24 cellular contexts compared by ENCODE assay signal in genomic region chr6:25456656-25457055, GRCh38.
"Had no signal": no experiment of that assay in that cellular context is flagged by ENCODE, and none has a peak within 500 bp of the region (broad histone marks: within the 10 kb centered on the region; RNA-seq: fewer than 3 reads in every experiment).

No MANE protein-coding gene starts in this region.

- H3K27me3 Mint-ChIP-seq: activated B cell treated with CpG ODN at 0.5 μM for 24 hours; activated CD4-positive, alpha-beta T cell treated with anti-CD3 and anti-CD28 coated beads for 36 hours; activated naive CD8-positive, alpha-beta T cell; activated T-cell treated with anti-CD3 and anti-CD28 coated beads, Interleukin-2, amount 50 U/mL, for 24 hours; activated T-helper 17 cell treated with anti-CD3 and anti-CD28 coated beads, Interleukin-2, amount 50 U/mL, for 72 hours; stimulated activated naive CD8-positive, alpha-beta T cell treated with anti-CD3 and anti-CD28 coated beads, Interleukin-15, Interleukin-2, amounts not matched to agents 100 ng/mL and 50 ng/mL, for 24 hours had no signal

- H3K27ac Mint-ChIP-seq: activated B cell treated with CpG ODN at 0.5 μM for 24 hours; activated CD4-positive, alpha-beta T cell treated with anti-CD3 and anti-CD28 coated beads for 36 hours; activated naive CD8-positive, alpha-beta T cell; activated T-cell treated with anti-CD3 and anti-CD28 coated beads, Interleukin-2, amount 50 U/mL, for 24 hours; activated T-helper 17 cell treated with anti-CD3 and anti-CD28 coated beads, Interleukin-2, amount 50 U/mL, for 72 hours; natural killer cell treated with Interleukin-12 subunit alpha and Interleukin-12 subunit beta and Interleukin-15 and Interleukin-18, amount 100 ng/mL, for 72 hours; stimulated activated naive CD8-positive, alpha-beta T cell treated with anti-CD3 and anti-CD28 coated beads, Interleukin-15, Interleukin-2, amounts not matched to agents 100 ng/mL and 50 ng/mL, for 24 hours had no signal

- H3K9me3 Mint-ChIP-seq: activated B cell treated with CpG ODN at 0.5 μM for 24 hours; activated T-cell treated with anti-CD3 and anti-CD28 coated beads, Interleukin-2, amount 50 U/mL, for 24 hours; activated T-helper 17 cell treated with anti-CD3 and anti-CD28 coated beads, Interleukin-2, amount 50 U/mL, for 72 hours; natural killer cell treated with Interleukin-12 subunit alpha and Interleukin-12 subunit beta and Interleukin-15 and Interleukin-18, amount 100 ng/mL, for 72 hours; stimulated activated naive CD8-positive, alpha-beta T cell treated with anti-CD3 and anti-CD28 coated beads, Interleukin-15, Interleukin-2, amounts not matched to agents 100 ng/mL and 50 ng/mL, for 24 hours had no signal

- H3K36me3 Mint-ChIP-seq: natural killer cell treated with Interleukin-12 subunit alpha and Interleukin-12 subunit beta and Interleukin-15 and Interleukin-18, amount 100 ng/mL, for 72 hours had no signal

- DNase-seq: activated B cell treated with CpG ODN at 0.5 μM for 24 hours; activated CD4-positive, alpha-beta T cell treated with anti-CD3 and anti-CD28 coated beads for 36 hours; activated CD4-positive, alpha-beta T cell treated with anti-CD3 and anti-CD28 coated beads, Interleukin-2, amount 50 U/mL, for 4 hours; activated CD8-positive, alpha-beta memory T cell treated with anti-CD3 and anti-CD28 coated beads for 24 hours; activated CD8-positive, alpha-beta memory T cell treated with anti-CD3 and anti-CD28 coated beads, Interleukin-2, amount 50 U/mL, for 4 hours; activated naive CD4-positive, alpha-beta T cell; activated T-cell treated with anti-CD3 and anti-CD28 coated beads, Interleukin-2, amount 50 U/mL, for 24 hours; colonic mucosa; glutamatergic neuron; kidney glomerular epithelial cell; left ventricle myocardium superior; mammary epithelial cell; midbrain; ovary; stimulated activated CD4-positive, alpha-beta T cell treated with anti-CD3 and anti-CD28 coated beads, Interleukin-12 subunit alpha, Interleukin-12 subunit beta, amount 100 ng/mL, for 4 hours; substantia nigra; thyroid gland; upper lobe of right lung had no signal

- ATAC-seq: activated CD4-positive, alpha-beta T cell treated with anti-CD3 and anti-CD28 coated beads for 36 hours; activated T-helper 17 cell treated with anti-CD3 and anti-CD28 coated beads, Interleukin-2, amount 50 U/mL, for 72 hours; left ventricle myocardium superior; natural killer cell treated with Interleukin-12 subunit alpha and Interleukin-12 subunit beta and Interleukin-15 and Interleukin-18, amount 100 ng/mL, for 72 hours; upper lobe of right lung had no signal

- FAIRE-seq: bronchial epithelial cell, frontal cortex had no signal

- H3K4me3 Mint-ChIP-seq: activated B cell treated with CpG ODN at 0.5 μM for 24 hours; activated CD4-positive, alpha-beta T cell treated with anti-CD3 and anti-CD28 coated beads for 36 hours; activated naive CD8-positive, alpha-beta T cell; activated T-cell treated with anti-CD3 and anti-CD28 coated beads, Interleukin-2, amount 50 U/mL, for 24 hours; activated T-helper 17 cell treated with anti-CD3 and anti-CD28 coated beads, Interleukin-2, amount 50 U/mL, for 72 hours; natural killer cell treated with Interleukin-12 subunit alpha and Interleukin-12 subunit beta and Interleukin-15 and Interleukin-18, amount 100 ng/mL, for 72 hours; stimulated activated naive CD8-positive, alpha-beta T cell treated with anti-CD3 and anti-CD28 coated beads, Interleukin-15, Interleukin-2, amounts not matched to agents 100 ng/mL and 50 ng/mL, for 24 hours had no signal

- H3K4me1 Mint-ChIP-seq: activated T-helper 17 cell treated with anti-CD3 and anti-CD28 coated beads, Interleukin-2, amount 50 U/mL, for 72 hours had no signal
